In genomic region chr16:23594186-23594585, GRCh38 we compare ENCODE assay signal across 1 cellular context.
TF ChIP-seq lines count a peak whose summit lies in the region.

No MANE protein-coding gene starts in this region.

TF ChIP-seq in GM23338, 12 proteins besides CTCF, POLR2A, EP300 and RAD21:
- no peak for TF ChIP-seq ZNF331 (CRISPR knock-in tag; IDR thresholded peaks at IDR 0.05; ENCODE audit: low read depth)
- no peak for TF ChIP-seq ZNF462 (CRISPR knock-in tag; IDR thresholded peaks at IDR 0.05)
- no peak for TF ChIP-seq EZH2phosphoT487 (IDR thresholded peaks at IDR 0.05; ENCODE audit: unreplicated experiment)
- no peak for TF ChIP-seq STAT1 (IDR thresholded peaks at IDR 0.05; ENCODE audit: unreplicated experiment)
- no peak for TF ChIP-seq JUNB (IDR thresholded peaks at IDR 0.05; ENCODE audit: unreplicated experiment)
- TF ChIP-seq CREB1 (CRISPR knock-in tag; IDR thresholded peaks at IDR 0.05; ENCODE audit: low read depth): no peak
- TF ChIP-seq ZNF114 (CRISPR knock-in tag; IDR thresholded peaks at IDR 0.05): no peak
- no peak for TF ChIP-seq POLR2AphosphoS5 (IDR thresholded peaks at IDR 0.05; ENCODE audit: low read depth)
- no peak for TF ChIP-seq EZH2 (IDR thresholded peaks at IDR 0.05; ENCODE audit: low read depth, unreplicated experiment)
- TF ChIP-seq NANOG (IDR thresholded peaks at IDR 0.05; ENCODE audit: borderline replicate concordance): no peak
- TF ChIP-seq REST (IDR thresholded peaks at IDR 0.05; ENCODE audit: unreplicated experiment): no peak
- TF ChIP-seq ETS1 (IDR thresholded peaks at IDR 0.05): no peak
